ENCODE assay signal across 15 cellular contexts in the genomic region with DNA sequence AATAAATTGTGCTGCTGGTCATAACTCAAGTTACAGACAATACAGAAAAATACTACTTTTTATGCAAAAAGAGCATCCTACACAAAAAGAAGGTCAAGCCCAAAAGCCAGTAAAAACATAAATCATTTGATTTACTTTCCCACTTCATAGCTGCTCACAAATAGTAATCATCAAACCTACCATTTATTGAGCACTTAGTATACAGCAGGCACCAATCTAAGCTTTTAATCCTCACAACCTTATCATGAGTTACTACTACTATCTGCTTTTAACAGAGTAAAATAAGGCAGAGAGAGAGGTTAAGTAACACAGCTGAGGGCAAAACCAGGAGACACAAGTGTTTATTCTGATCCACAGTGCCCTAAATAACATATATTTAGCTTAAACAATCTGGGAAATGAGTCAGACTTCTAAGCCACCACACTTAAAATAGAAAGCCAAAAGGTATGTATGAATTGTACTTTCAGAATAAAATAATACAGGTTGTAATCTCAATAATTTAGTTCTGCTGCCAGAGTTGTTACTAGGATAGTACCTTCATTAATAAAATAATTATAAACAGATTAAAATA. TPM values are rescaled to one million over a fixed set of nuclear protein-coding genes. Genes with fewer than 3 reads are reported as not detected.
DNase-seq lines count a peak whose midpoint lies in the region; ATAC-seq, FAIRE-seq and TF ChIP-seq lines count a peak whose summit lies in the region.
"Had no signal": no experiment of that assay in that cellular context is flagged by ENCODE, and none has a peak within 500 bp of the region (broad histone marks: within the 10 kb centered on the region; RNA-seq: fewer than 3 reads in every experiment).

No MANE protein-coding gene starts in this region.

- peaks cover 28% of the 10 kb centered on the region for H3K4me1 ChIP-seq in HepG2 (ENCODE audit: insufficient read depth, low read length)
- H3K4me1 ChIP-seq in right lobe of liver: peaks cover 0 to 17% (median 2%) of the 10 kb centered on the region in 4 donors

- no peak for ATAC-seq in HepG2
- no peak for ATAC-seq in right lobe of liver
- no peak for ATAC-seq in HG03175 (IDR thresholded peaks at IDR 0.05; ENCODE audit: unreplicated experiment)

- no peak for TF ChIP-seq CTCF in HepG2 (CRISPR knock-in tag; IDR thresholded peaks at IDR 0.05)
- no peak for TF ChIP-seq CTCF in right lobe of liver (IDR thresholded peaks at IDR 0.05)
- TF ChIP-seq CTCF in RWPE1 (conservative IDR thresholded peaks at IDR 0.05; ENCODE audit: low read depth): no peak
- TF ChIP-seq CTCF in chondrocyte (IDR thresholded peaks at IDR 0.05): no peak

- H3K4me1 Mint-ChIP-seq in chondrocyte (ENCODE audit: low read depth): peaks cover 23% of the 10 kb centered on the region

- no peaks in the 10 kb centered on the region for H3K27me3 Mint-ChIP-seq in chondrocyte (ENCODE audit: low read depth)
- H3K27me3 Mint-ChIP-seq: naive B cell had no signal

- H3K36me3 Mint-ChIP-seq in chondrocyte (ENCODE audit: low read depth): peaks cover 2% of the 10 kb centered on the region
- H3K36me3 Mint-ChIP-seq: naive B cell had no signal

- no peak for TF ChIP-seq RAD21 in HepG2 (CRISPR knock-in tag; IDR thresholded peaks at IDR 0.05)

- no peak for DNase-seq in HepG2 (ENCODE audit: low spot score)
- no peak for DNase-seq in right lobe of liver
- no peak for DNase-seq in RWPE1 (ENCODE audit: low spot score)
- DNase-seq in chondrocyte (ENCODE audit: low spot score): no peak
- no peak for DNase-seq in NCI-H2227 (lab: John Stamatoyannopoulos, UW; ENCODE audit: unreplicated experiment)
- DNase-seq in mucosa of gallbladder (ENCODE audit: low spot score): no peak
- no peak for DNase-seq in C1 segment of cervical spinal cord (lab: John Stamatoyannopoulos, UW)
- DNase-seq: naive B cell; NCI-H1436; NCI-H510A treated with DMSO at 0.1 percent for 48 hours; stimulated activated CD4-positive, alpha-beta T cell treated with anti-CD3 and anti-CD28 coated beads, Interleukin-15, amount 100 ng/mL, for 24 hours; uterus had no signal

- no peak overlapping the region for H2AFZ ChIP-seq in HepG2 (ENCODE audit: low read length)

- H4K20me1 ChIP-seq in HepG2 (ENCODE audit: insufficient read depth, low read length): 0 out of 2 replicates have a peak, but pooled peaks cover under 1% of the 10 kb centered on the region

- H3K4me3 Mint-ChIP-seq in chondrocyte (ENCODE audit: unreplicated experiment): no peak overlapping the region

- POLR2A ChIA-PET in HepG2 (lab: Yijun Ruan, JAX) (interaction anchor here (1.0 to 1.9 kb wide), 2 partner anchors 8 to 56 kb away, joined by 4 to 13 read pairs; partner anchors contain the start of genes DDX19A and DDX19B), RWPE1 (lab: Yijun Ruan, JAX; ENCODE audit: low non-redundant PET) (no interaction called here)

- TF ChIP-seq EP300 in HepG2 (IDR thresholded peaks at IDR 0.05; ENCODE audit: low read depth in 2 of 2, low read length in 2 of 2) (no peak), HepG2 (CRISPR knock-in tag; IDR thresholded peaks at IDR 0.05; ENCODE audit: borderline replicate concordance) (no peak)

- no TSS peak for BruUV-seq in HepG2 (replicated peaks; lab: Mats Ljungman, UMichigan)

- peaks cover 27% of the 10 kb centered on the region for H3K79me2 ChIP-seq in HepG2 (ENCODE audit: insufficient read depth, low read length)

- H3K4me2 ChIP-seq in HepG2 (ENCODE audit: low read depth, low read length): no peak overlapping the region

- in situ Hi-C loops in HepG2 (cut with HindIII; ENCODE audit: extremely low pct_ligation_motif_present, low pct_unique_long_range_greater_than_20kb): no loop called here

- FAIRE-seq in HepG2 (lab: Jason Lieb, UNC): no peak
- FAIRE-seq: frontal cortex, GM18507 had no signal

- H3K4me3 ChIP-seq in HepG2 (replicated peaks in 1 of 3; ENCODE audit: insufficient read depth in 1 of 3, low read depth in 2 of 3, low read length in 3 of 3): no peak overlapping the region
- H3K4me3 ChIP-seq in right lobe of liver: no peak overlapping the region
- H3K4me3 ChIP-seq: uterus had no signal

- H3K27me3 ChIP-seq in HepG2 (ENCODE audit: control insufficient read depth in 1 of 2, insufficient read depth in 2 of 2, low read length in 2 of 2) (no peaks in the 10 kb centered on the region; a peak in 1 of 5 replicates), right lobe of liver (no peaks in the 10 kb centered on the region)
- H3K27me3 ChIP-seq: uterus had no signal

- TF ChIP-seq POLR2A in HepG2 (IDR thresholded peaks at IDR 0.05; ENCODE audit: insufficient read depth in 1 of 2, low read depth in 2 of 2, low read length in 2 of 2) (no peak), right lobe of liver (IDR thresholded peaks at IDR 0.05) (no peak)

- H3K27ac ChIP-seq in HepG2 (ENCODE audit: extremely low read length, insufficient read depth, low read length): no peak overlapping the region
- no peak overlapping the region for H3K27ac ChIP-seq in right lobe of liver
- H3K27ac ChIP-seq in RWPE1: peak overlapping the region; percentile 41; the same call in 1 of the 2 replicates

- no peak overlapping the region for H3K9ac ChIP-seq in HepG2 (ENCODE audit: insufficient read depth, low read depth, low read length)

- H3K27ac Mint-ChIP-seq in chondrocyte (ENCODE audit: unreplicated experiment): peak overlapping the region; percentile 74

- H3K36me3 ChIP-seq in HepG2 (replicated peaks in 1 of 2; ENCODE audit: control insufficient read depth in 1 of 2, insufficient read depth in 2 of 2, low read length in 2 of 2) (peaks cover 0 to 2% of the 10 kb centered on the region in 2 experiments; a peak in 2 of 5 replicates), right lobe of liver (no peaks in the 10 kb centered on the region)
- H3K36me3 ChIP-seq: uterus had no signal

- no peaks in the 10 kb centered on the region for H3K9me3 ChIP-seq in HepG2 (ENCODE audit: low read length)
- H3K9me3 ChIP-seq in right lobe of liver: no peaks in the 10 kb centered on the region
- H3K9me3 ChIP-seq: uterus had no signal

- CTCF ChIA-PET in HepG2 (lab: Yijun Ruan, JAX; ENCODE audit: low intra/inter-chr PET ratio, low total read pairs) (no interaction called here), RWPE1 (lab: Yijun Ruan, JAX) (interaction anchor here (0.6 kb wide), 1 partner anchor 11 kb away, joined by 3 read pairs; no protein-coding TSS in a partner anchor)

- intact Hi-C loops in HepG2 (cut with micrococcal nuclease; ENCODE audit: unreplicated experiment) (no loop called here), right lobe of liver (cut with DNase I) (no loop called here)

- no peaks in the 10 kb centered on the region for H3K9me3 Mint-ChIP-seq in chondrocyte (ENCODE audit: low read depth)
- H3K9me3 Mint-ChIP-seq: naive B cell had no signal

RNA-seq across cellular contexts. Expression of gene AARS1, which starts 1.7 kb away (rescaled TPM):
- total RNA-seq in HepG2 (2016; rRNA removed; fragmentation: Illumina TruSeq; extraction: Trizol): 107 and 132 TPM in 2 replicates
- total RNA-seq in HepG2 (2016; cell fraction: cytosol; rRNA removed; fragmentation: Illumina TruSeq; extraction: Trizol; ENCODE audit: low read depth): 36.0 and 36.9 TPM in 2 replicates
- 106 and 131 TPM in 2 replicates for total RNA-seq in HepG2 (2016; cell fraction: insoluble cytoplasmic fraction; rRNA removed; fragmentation: Illumina TruSeq; extraction: Trizol)
- 22.4 and 24.3 TPM in 2 replicates for total RNA-seq in HepG2 (2016; cell fraction: membrane; rRNA removed; fragmentation: Illumina TruSeq; extraction: Trizol)
- total RNA-seq in HepG2 (2016; cell fraction: nucleus; rRNA removed; fragmentation: Illumina TruSeq; extraction: Trizol): 86.2 and 93.2 TPM in 2 replicates
- 132 and 163 TPM in 2 replicates for polyA plus RNA-seq in HepG2 (2011; rRNA removed)
- polyA plus RNA-seq in HepG2 (2011; cell fraction: cytosol; rRNA removed): 137 and 146 TPM in 2 replicates
- polyA plus RNA-seq in HepG2 (2011; cell fraction: nucleus; rRNA removed): 133 and 160 TPM in 2 replicates
- 134 and 189 TPM in 2 replicates for polyA plus RNA-seq in HepG2 (2012)
- polyA plus RNA-seq in HepG2 (2016; cell fraction: cytosol; fragmentation: Illumina TruSeq; extraction: Trizol; ENCODE audit: low read depth): 4.3 and 4.9 TPM in 2 replicates
- polyA plus RNA-seq in HepG2 (2016; cell fraction: insoluble cytoplasmic fraction; fragmentation: Illumina TruSeq; extraction: Trizol; ENCODE audit: low read depth): 108 and 115 TPM in 2 replicates
- 7.9 and 10.8 TPM in 2 replicates for polyA plus RNA-seq in HepG2 (2016; cell fraction: membrane; fragmentation: Illumina TruSeq; extraction: Trizol; ENCODE audit: low read depth)
- 108 and 116 TPM in 2 replicates for polyA plus RNA-seq in HepG2 (2016; cell fraction: nucleus; fragmentation: Illumina TruSeq; extraction: Trizol; ENCODE audit: insufficient read depth, low read depth)
- polyA minus RNA-seq in HepG2 (2011; rRNA and poly(A)+ RNA removed; ENCODE audit: low replicate concordance): 201 and 270 TPM in 2 replicates
- 108 and 137 TPM in 2 replicates for polyA minus RNA-seq in HepG2 (2011; cell fraction: cytosol; rRNA and poly(A)+ RNA removed)
- 94.2 and 166 TPM in 2 replicates for polyA minus RNA-seq in HepG2 (2011; cell fraction: nucleus; rRNA and poly(A)+ RNA removed)
- total RNA-seq in right lobe of liver: 10 to 100 TPM; 74.2 to 91.8 (median 80.7) TPM
- 92.2 to 243 TPM (median 234 TPM) in 3 replicates for total RNA-seq in chondrocyte
- 85.4 TPM for total RNA-seq in mucosa of gallbladder

RNA-seq across cellular contexts. Expression of gene DDX19B, which starts 8.0 kb away (rescaled TPM):
- total RNA-seq in HepG2 (2016; rRNA removed; fragmentation: Illumina TruSeq; extraction: Trizol) (36.2 and 45.1 TPM in 2 replicates), right lobe of liver (10 to 100 TPM; 15.2 to 32.3 (median 20.0) TPM), chondrocyte (22.9 to 26.0 TPM (median 24.5 TPM) in 3 replicates), mucosa of gallbladder (23.9 TPM)
- total RNA-seq in HepG2 (2016; cell fraction: cytosol; rRNA removed; fragmentation: Illumina TruSeq; extraction: Trizol; ENCODE audit: low read depth): 12.8 and 12.9 TPM in 2 replicates
- 39.6 and 45.1 TPM in 2 replicates for total RNA-seq in HepG2 (2016; cell fraction: insoluble cytoplasmic fraction; rRNA removed; fragmentation: Illumina TruSeq; extraction: Trizol)
- total RNA-seq in HepG2 (2016; cell fraction: membrane; rRNA removed; fragmentation: Illumina TruSeq; extraction: Trizol): 23.3 and 24.2 TPM in 2 replicates
- total RNA-seq in HepG2 (2016; cell fraction: nucleus; rRNA removed; fragmentation: Illumina TruSeq; extraction: Trizol): 19.1 and 19.2 TPM in 2 replicates
- 40.0 and 48.1 TPM in 2 replicates for polyA plus RNA-seq in HepG2 (2011; rRNA removed)
- 32.7 and 34.5 TPM in 2 replicates for polyA plus RNA-seq in HepG2 (2011; cell fraction: cytosol; rRNA removed)
- 37.9 and 40.4 TPM in 2 replicates for polyA plus RNA-seq in HepG2 (2011; cell fraction: nucleus; rRNA removed)
- polyA plus RNA-seq in HepG2 (2012): 44.8 and 46.5 TPM in 2 replicates
- polyA plus RNA-seq in HepG2 (2016; cell fraction: cytosol; fragmentation: Illumina TruSeq; extraction: Trizol; ENCODE audit: low read depth): 19.4 and 20.0 TPM in 2 replicates
- 52.7 and 69.9 TPM in 2 replicates for polyA plus RNA-seq in HepG2 (2016; cell fraction: insoluble cytoplasmic fraction; fragmentation: Illumina TruSeq; extraction: Trizol; ENCODE audit: low read depth)
- 27.4 and 28.0 TPM in 2 replicates for polyA plus RNA-seq in HepG2 (2016; cell fraction: membrane; fragmentation: Illumina TruSeq; extraction: Trizol; ENCODE audit: low read depth)
- polyA plus RNA-seq in HepG2 (2016; cell fraction: nucleus; fragmentation: Illumina TruSeq; extraction: Trizol; ENCODE audit: insufficient read depth, low read depth): 38.1 and 41.2 TPM in 2 replicates
- 14.4 and 19.9 TPM in 2 replicates for polyA minus RNA-seq in HepG2 (2011; rRNA and poly(A)+ RNA removed; ENCODE audit: low replicate concordance)
- polyA minus RNA-seq in HepG2 (2011; cell fraction: cytosol; rRNA and poly(A)+ RNA removed): 9.7 and 21.2 TPM in 2 replicates
- polyA minus RNA-seq in HepG2 (2011; cell fraction: nucleus; rRNA and poly(A)+ RNA removed): 19.9 and 21.8 TPM in 2 replicates

RNA-seq across cellular contexts. Expression of gene EXOSC6, which starts 39.3 kb away (rescaled TPM):
- 37.3 and 39.9 TPM in 2 replicates for total RNA-seq in HepG2 (2016; rRNA removed; fragmentation: Illumina TruSeq; extraction: Trizol)
- total RNA-seq in HepG2 (2016; cell fraction: cytosol; rRNA removed; fragmentation: Illumina TruSeq; extraction: Trizol; ENCODE audit: low read depth): 5.3 and 5.4 TPM in 2 replicates
- total RNA-seq in HepG2 (2016; cell fraction: insoluble cytoplasmic fraction; rRNA removed; fragmentation: Illumina TruSeq; extraction: Trizol): 34.7 and 39.3 TPM in 2 replicates
- 18.9 and 19.3 TPM in 2 replicates for total RNA-seq in HepG2 (2016; cell fraction: membrane; rRNA removed; fragmentation: Illumina TruSeq; extraction: Trizol)
- 16.9 and 19.9 TPM in 2 replicates for total RNA-seq in HepG2 (2016; cell fraction: nucleus; rRNA removed; fragmentation: Illumina TruSeq; extraction: Trizol)
- polyA plus RNA-seq in HepG2 (2011; rRNA removed): 11.9 and 13.1 TPM in 2 replicates
- polyA plus RNA-seq in HepG2 (2011; cell fraction: cytosol; rRNA removed): 9.7 and 11.4 TPM in 2 replicates
- polyA plus RNA-seq in HepG2 (2011; cell fraction: nucleus; rRNA removed): 9.3 and 9.8 TPM in 2 replicates
- polyA plus RNA-seq in HepG2 (2012): 7.2 and 9.5 TPM in 2 replicates
- 3.1 and 3.2 TPM in 2 replicates for polyA plus RNA-seq in HepG2 (2016; cell fraction: cytosol; fragmentation: Illumina TruSeq; extraction: Trizol; ENCODE audit: low read depth)
- polyA plus RNA-seq in HepG2 (2016; cell fraction: insoluble cytoplasmic fraction; fragmentation: Illumina TruSeq; extraction: Trizol; ENCODE audit: low read depth): 28.6 and 29.3 TPM in 2 replicates
- polyA plus RNA-seq in HepG2 (2016; cell fraction: membrane; fragmentation: Illumina TruSeq; extraction: Trizol; ENCODE audit: low read depth): 8.0 and 8.8 TPM in 2 replicates
- polyA plus RNA-seq in HepG2 (2016; cell fraction: nucleus; fragmentation: Illumina TruSeq; extraction: Trizol; ENCODE audit: insufficient read depth, low read depth): 26.7 and 27.4 TPM in 2 replicates
- polyA minus RNA-seq in HepG2 (2011; rRNA and poly(A)+ RNA removed; ENCODE audit: low replicate concordance): 8.3 and 9.3 TPM in 2 replicates
- 16.9 and 17.1 TPM in 2 replicates for polyA minus RNA-seq in HepG2 (2011; cell fraction: cytosol; rRNA and poly(A)+ RNA removed)
- polyA minus RNA-seq in HepG2 (2011; cell fraction: nucleus; rRNA and poly(A)+ RNA removed): 11.1 and 13.6 TPM in 2 replicates
- total RNA-seq in right lobe of liver: 10 to 100 TPM in 3 of 6 experiments, 1 to 10 TPM in 3; 6.1 to 13.1 (median 10.2) TPM
- 27.4 to 66.6 TPM (median 64.1 TPM) in 3 replicates for total RNA-seq in chondrocyte
- 19.5 TPM for total RNA-seq in mucosa of gallbladder

RNA-seq across cellular contexts. Expression of gene DDX19A, which starts 55.7 kb away (rescaled TPM):
- total RNA-seq in HepG2 (2016; rRNA removed; fragmentation: Illumina TruSeq; extraction: Trizol): 76.9 and 92.4 TPM in 2 replicates
- total RNA-seq in HepG2 (2016; cell fraction: cytosol; rRNA removed; fragmentation: Illumina TruSeq; extraction: Trizol; ENCODE audit: low read depth): 16.1 and 17.3 TPM in 2 replicates
- 76.3 and 93.5 TPM in 2 replicates for total RNA-seq in HepG2 (2016; cell fraction: insoluble cytoplasmic fraction; rRNA removed; fragmentation: Illumina TruSeq; extraction: Trizol)
- total RNA-seq in HepG2 (2016; cell fraction: membrane; rRNA removed; fragmentation: Illumina TruSeq; extraction: Trizol): 22.7 and 23.6 TPM in 2 replicates
- 54.0 and 63.3 TPM in 2 replicates for total RNA-seq in HepG2 (2016; cell fraction: nucleus; rRNA removed; fragmentation: Illumina TruSeq; extraction: Trizol)
- polyA plus RNA-seq in HepG2 (2011; rRNA removed): 41.4 and 43.9 TPM in 2 replicates
- polyA plus RNA-seq in HepG2 (2011; cell fraction: cytosol; rRNA removed): 42.7 and 50.0 TPM in 2 replicates
- 26.1 and 32.0 TPM in 2 replicates for polyA plus RNA-seq in HepG2 (2011; cell fraction: nucleus; rRNA removed)
- polyA plus RNA-seq in HepG2 (2012): 34.4 and 41.8 TPM in 2 replicates
- polyA plus RNA-seq in HepG2 (2016; cell fraction: cytosol; fragmentation: Illumina TruSeq; extraction: Trizol; ENCODE audit: low read depth): 4.2 and 4.8 TPM in 2 replicates
- polyA plus RNA-seq in HepG2 (2016; cell fraction: insoluble cytoplasmic fraction; fragmentation: Illumina TruSeq; extraction: Trizol; ENCODE audit: low read depth): 86.5 and 94.7 TPM in 2 replicates
- polyA plus RNA-seq in HepG2 (2016; cell fraction: membrane; fragmentation: Illumina TruSeq; extraction: Trizol; ENCODE audit: low read depth): 10.6 and 11.5 TPM in 2 replicates
- 62.8 and 66.6 TPM in 2 replicates for polyA plus RNA-seq in HepG2 (2016; cell fraction: nucleus; fragmentation: Illumina TruSeq; extraction: Trizol; ENCODE audit: insufficient read depth, low read depth)
- polyA minus RNA-seq in HepG2 (2011; rRNA and poly(A)+ RNA removed; ENCODE audit: low replicate concordance): 57.7 and 87.7 TPM in 2 replicates
- polyA minus RNA-seq in HepG2 (2011; cell fraction: cytosol; rRNA and poly(A)+ RNA removed): 42.7 and 56.5 TPM in 2 replicates
- polyA minus RNA-seq in HepG2 (2011; cell fraction: nucleus; rRNA and poly(A)+ RNA removed): 57.8 and 68.4 TPM in 2 replicates
- total RNA-seq in right lobe of liver: 10 to 100 TPM; 14.0 to 30.0 (median 18.1) TPM
- 32.4 to 48.3 TPM (median 34.0 TPM) in 3 replicates for total RNA-seq in chondrocyte
- total RNA-seq in mucosa of gallbladder: 29.4 TPM
